8 cellular contexts compared by ENCODE assay signal in genomic region chr2:108575132-108575966, GRCh38. TPM values are rescaled to one million over a fixed set of nuclear protein-coding genes. Genes with fewer than 3 reads are reported as not detected.
DNase-seq lines count a peak whose midpoint lies in the region; ATAC-seq and TF ChIP-seq lines count a peak whose summit lies in the region.

No MANE protein-coding gene starts in this region.

- TF ChIP-seq CTCF in AG09309 (IDR thresholded peaks at IDR 0.05; ENCODE audit: control insufficient read depth, insufficient read depth, low read depth, low read length, missing control alignments) (no peak), transverse colon (IDR thresholded peaks at IDR 0.05) (no peak), gastroesophageal sphincter (IDR thresholded peaks at IDR 0.05) (no peak)

- H3K27me3 ChIP-seq in HAP-1 (ENCODE audit: low read depth) (no peaks in the 10 kb centered on the region), transverse colon (no peaks in the 10 kb centered on the region), gastroesophageal sphincter (no peaks in the 10 kb centered on the region)

- TF ChIP-seq POLR2A in transverse colon (IDR thresholded peaks at IDR 0.05) (no peak), gastroesophageal sphincter (IDR thresholded peaks at IDR 0.05) (no peak)

- no peaks in the 10 kb centered on the region for H3K36me3 ChIP-seq in HAP-1 (replicated peaks)
- H3K36me3 ChIP-seq in transverse colon: no peaks in the 10 kb centered on the region
- no peaks in the 10 kb centered on the region for H3K36me3 ChIP-seq in gastroesophageal sphincter

- intact Hi-C loops in transverse colon (cut with DNase I; ENCODE audit: low total_unique reads): no loop called here

- H3K9me3 ChIP-seq in HAP-1 (no peaks in the 10 kb centered on the region), transverse colon (no peaks in the 10 kb centered on the region), gastroesophageal sphincter (no peaks in the 10 kb centered on the region)

- in situ Hi-C loops in HAP-1 (cut with MboI; ENCODE audit: low sequenced_read_pairs) (loop anchor here (25.0 kb wide), 1 partner anchor 638 kb away; no protein-coding TSS in a partner anchor), transverse colon (cut with MboI; ENCODE audit: low pct_ligation_motif_present in 1 of 4, low pct_unique_long_range_greater_than_20kb in 1 of 4, low sequenced_read_pairs in 3 of 4) (loop anchor here in 3 of 4 donors (25.0 kb wide), 3 partner anchors 113 to 363 kb away; no protein-coding TSS in a partner anchor)

- H3K4me3 ChIP-seq in AG09309 (ENCODE audit: control insufficient read depth, low read depth, low read length) (no peak overlapping the region), HAP-1 (no peak overlapping the region), transverse colon (no peak overlapping the region), gastroesophageal sphincter (no peak overlapping the region)

- DNase-seq in AG09309 (ENCODE audit: low read depth) (peak; percentile 46), epithelial cell of prostate (ENCODE audit: low read depth, low spot score) (no peak), HAP-1 (ENCODE audit: low spot score in 2 of 2) (no peak), transverse colon (no peak), NCI-H1092 treated with DMSO at 0.1 percent for 48 hours (lab: John Stamatoyannopoulos, UW) (no peak)

- H3K4me1 ChIP-seq in HAP-1 (peaks cover 6% of the 10 kb centered on the region), transverse colon (peaks cover 4 to 66% (median 26%) of the 10 kb centered on the region in 4 donors), gastroesophageal sphincter (peaks cover 15 to 100% (median 22%) of the 10 kb centered on the region in 3 donors)

- 57 to 63% methylated on average over 5 to 7 of the region's 7 CpGs for WGBS in transverse colon (ENCODE audit: low coverage in 1 of 2), 2 donors
- 40 to 45% methylated on average over 4 to 7 of the region's 7 CpGs for WGBS in gastroesophageal sphincter (ENCODE audit: low coverage in 1 of 2), 2 donors

- H3K27ac ChIP-seq in epithelial cell of prostate (peak overlapping the region; percentile 53), transverse colon (peak overlapping the region in 2 of 4 donors; percentile 28 to 52), gastroesophageal sphincter (peak overlapping the region in 1 of 4 donors; percentile 2)

- no peak for TF ChIP-seq EP300 in transverse colon (IDR thresholded peaks at IDR 0.05; ENCODE audit: low read depth)
- TF ChIP-seq EP300 in gastroesophageal sphincter (IDR thresholded peaks at IDR 0.05): no peak

- ATAC-seq in GM19452 (IDR thresholded peaks at IDR 0.05; ENCODE audit: unreplicated experiment) (peak; percentile 93), HG03442 (IDR thresholded peaks at IDR 0.05; ENCODE audit: unreplicated experiment) (peak; percentile 67), gastroesophageal sphincter (no peak)

RNA-seq across cellular contexts. Expression of gene LIMS1, which starts 41.1 kb away (rescaled TPM):
- total RNA-seq in transverse colon: 10 to 100 TPM in 3 of 4 donors, 1 to 10 TPM in 1; 4.5 to 41.0 (median 24.1) TPM
- total RNA-seq in gastroesophageal sphincter: 100 to 1,000 TPM in 3 of 4 donors, 10 to 100 TPM in 1; 79.6 to 119 (median 116) TPM
